26 cellular contexts compared by ENCODE assay signal in genomic region chr2:19936979-19937378, GRCh38.
"Had no signal": no experiment of that assay in that cellular context is flagged by ENCODE, and none has a peak within 500 bp of the region (broad histone marks: within the 10 kb centered on the region; RNA-seq: fewer than 3 reads in every experiment).

No MANE protein-coding gene starts in this region.

- H3K4me3 ChIP-seq: coronary artery, left lung, mucosa of descending colon, ovary, psoas muscle, sigmoid colon, skin epidermis, spleen, testis, tibial artery had no signal

- ATAC-seq: left lung; mucosa of descending colon; naive thymus-derived CD8-positive, alpha-beta T cell; psoas muscle; right cardiac atrium; stimulated activated memory B cell treated with anti-CD40 and anti-IgM and Interleukin-4, amounts not matched to agents 10 μg/mL and 1 μg/mL and 100 μg/mL, for 72 hours; stimulated activated naive CD8-positive, alpha-beta T cell treated with anti-CD3 and anti-CD28 coated beads, Interleukin-15, Interleukin-2, amounts not matched to agents 100 U/mL and 50 U/mL, for 24 hours had no signal

- FAIRE-seq: frontal cortex, keratinocyte had no signal

- H3K4me1 ChIP-seq: left lung, psoas muscle, sigmoid colon, spleen, testis had no signal

- H3K36me3 ChIP-seq: ovary had no signal

- DNase-seq: dermis blood vessel endothelial cell; effector memory CD4-positive, alpha-beta T cell; hypothalamus; immature natural killer cell; left lung; mesenchymal stem cell; mucosa of descending colon; naive thymus-derived CD8-positive, alpha-beta T cell; nephron progenitor cell; occipital lobe; ovary; posterior cingulate gyrus; psoas muscle; right cardiac atrium; sigmoid colon; spleen; stimulated activated CD4-positive, alpha-beta T cell treated with anti-CD3 and anti-CD28 coated beads, Interleukin-4, amount 100 ng/mL, for 4 hours; stimulated activated naive CD8-positive, alpha-beta T cell treated with anti-CD3 and anti-CD28 coated beads, Interleukin-15, Interleukin-2, amounts not matched to agents 100 U/mL and 50 U/mL, for 24 hours; substantia nigra; testis; tibial artery had no signal

- H3K9me3 ChIP-seq: left lung, mucosa of descending colon, ovary, psoas muscle, sigmoid colon, spleen, testis, tibial artery had no signal

- H3K27me3 ChIP-seq: left lung, ovary, sigmoid colon, spleen, testis, tibial artery had no signal
